ENCODE assay signal across 17 cellular contexts in genomic region chr2:155218292-155218924, GRCh38.
A peak's percentile ranks its signal among the peaks of the same experiment; 100 is the strongest.
DNase-seq lines count a peak whose midpoint lies in the region; ATAC-seq and TF ChIP-seq lines count a peak whose summit lies in the region.
"Had no signal": no experiment of that assay in that cellular context is flagged by ENCODE, and none has a peak within 500 bp of the region (broad histone marks: within the 10 kb centered on the region; RNA-seq: fewer than 3 reads in every experiment).

No MANE protein-coding gene starts in this region.

- DNase-seq in progenitor cell of endocrine pancreas (ENCODE audit: low spot score, unreplicated experiment) (no peak), CD1c-positive myeloid dendritic cell (ENCODE audit: extremely low spot score) (no peak), Kasumi-1 (lab: John Stamatoyannopoulos, UW) (no peak), SJCRH30 (no peak)
- DNase-seq: activated CD8-positive, alpha-beta memory T cell treated with anti-CD3 and anti-CD28 coated beads, Interleukin-2, amount 10 ng/mL, durations not matched to agents 7 days and 5 days; EL; endodermal cell; foreskin melanocyte; immature natural killer cell; mesenchymal stem cell; NCI-H226 had no signal

- peaks cover 30% of the 10 kb centered on the region for H3K4me1 Mint-ChIP-seq in progenitor cell of endocrine pancreas (ENCODE audit: low read depth)
- H3K4me1 Mint-ChIP-seq: activated CD8-positive, alpha-beta memory T cell treated with anti-CD3 and anti-CD28 coated beads, Interleukin-2, amount 10 ng/mL, durations not matched to agents 7 days and 5 days; activated naive CD4-positive, alpha-beta T cell treated with anti-CD3 and anti-CD28 coated beads, Interleukin-2, amount 50 U/mL, for 24 hours; immature natural killer cell had no signal

- peaks cover 2% of the 10 kb centered on the region for H3K36me3 Mint-ChIP-seq in progenitor cell of endocrine pancreas (ENCODE audit: insufficient read depth)
- H3K36me3 Mint-ChIP-seq: activated CD8-positive, alpha-beta memory T cell treated with anti-CD3 and anti-CD28 coated beads, Interleukin-2, amount 10 ng/mL, durations not matched to agents 7 days and 5 days; activated naive CD4-positive, alpha-beta T cell treated with anti-CD3 and anti-CD28 coated beads, Interleukin-2, amount 50 U/mL, for 24 hours; immature natural killer cell had no signal

- no peak for TF ChIP-seq CTCF in progenitor cell of endocrine pancreas (IDR thresholded peaks at IDR 0.05; ENCODE audit: unreplicated experiment)

- no peak overlapping the region for H3K4me3 Mint-ChIP-seq in progenitor cell of endocrine pancreas (ENCODE audit: low read depth)
- H3K4me3 Mint-ChIP-seq: activated CD8-positive, alpha-beta memory T cell treated with anti-CD3 and anti-CD28 coated beads, Interleukin-2, amount 10 ng/mL, durations not matched to agents 7 days and 5 days; activated naive CD4-positive, alpha-beta T cell treated with anti-CD3 and anti-CD28 coated beads, Interleukin-2, amount 50 U/mL, for 24 hours; endodermal cell; immature natural killer cell had no signal

- no peaks in the 10 kb centered on the region for H3K27me3 Mint-ChIP-seq in progenitor cell of endocrine pancreas
- H3K27me3 Mint-ChIP-seq: activated CD8-positive, alpha-beta memory T cell treated with anti-CD3 and anti-CD28 coated beads, Interleukin-2, amount 10 ng/mL, durations not matched to agents 7 days and 5 days; activated naive CD4-positive, alpha-beta T cell treated with anti-CD3 and anti-CD28 coated beads, Interleukin-2, amount 50 U/mL, for 24 hours had no signal

- no peaks in the 10 kb centered on the region for H3K4me1 ChIP-seq in SJCRH30

- peaks cover 6% of the 10 kb centered on the region for H3K9me3 Mint-ChIP-seq in progenitor cell of endocrine pancreas (ENCODE audit: low read depth)
- H3K9me3 Mint-ChIP-seq: endodermal cell had no signal

- no peaks in the 10 kb centered on the region for H3K9me3 ChIP-seq in SJCRH30 (replicated peaks)

- no peak overlapping the region for H3K4me3 ChIP-seq in SJCRH30

- H3K27me3 ChIP-seq in SJCRH30, result no peaks in the 10 kb centered on the region

- ATAC-seq in GM19023 (IDR thresholded peaks at IDR 0.05; ENCODE audit: unreplicated experiment) (peak; percentile 48), GM21723 (IDR thresholded peaks at IDR 0.05; ENCODE audit: unreplicated experiment) (peak; percentile 47), HG03159 (IDR thresholded peaks at IDR 0.05; ENCODE audit: unreplicated experiment) (peak; percentile 31)
- ATAC-seq: activated CD8-positive, alpha-beta memory T cell treated with anti-CD3 and anti-CD28 coated beads, Interleukin-2, amount 10 ng/mL, durations not matched to agents 7 days and 5 days had no signal

- no peak overlapping the region for H3K27ac ChIP-seq in SJCRH30
- H3K27ac ChIP-seq: C4-2B, VCaP had no signal

- H3K36me3 ChIP-seq in SJCRH30, result no peaks in the 10 kb centered on the region

- peak overlapping the region; percentile 86 for H3K27ac Mint-ChIP-seq in progenitor cell of endocrine pancreas
- H3K27ac Mint-ChIP-seq: activated CD8-positive, alpha-beta memory T cell treated with anti-CD3 and anti-CD28 coated beads, Interleukin-2, amount 10 ng/mL, durations not matched to agents 7 days and 5 days; activated naive CD4-positive, alpha-beta T cell treated with anti-CD3 and anti-CD28 coated beads, Interleukin-2, amount 50 U/mL, for 24 hours; endodermal cell; immature natural killer cell had no signal
